In genomic region chr2:72134997-72135800, GRCh38 we compare ENCODE assay signal across 16 cellular contexts. TPM values are rescaled to one million over a fixed set of nuclear protein-coding genes. Genes with fewer than 3 reads are reported as not detected.
"Had no signal": no experiment of that assay in that cellular context is flagged by ENCODE, and none has a peak within 500 bp of the region (broad histone marks: within the 10 kb centered on the region; RNA-seq: fewer than 3 reads in every experiment).

No MANE protein-coding gene starts in this region.

- DNase-seq: activated CD4-positive, alpha-beta memory T cell treated with anti-CD3 and anti-CD28 coated beads, Interleukin-2, amount 10 ng/mL, durations not matched to agents 7 days and 5 days; activated CD4-positive, alpha-beta T cell treated with anti-CD3 and anti-CD28 coated beads for 36 hours; activated CD8-positive, alpha-beta memory T cell treated with anti-CD3 and anti-CD28 coated beads, Interleukin-2, amount 10 ng/mL, durations not matched to agents 7 days and 5 days; activated naive CD4-positive, alpha-beta T cell treated with anti-CD3 and anti-CD28 coated beads, Interleukin-2, amount 50 U/mL, for 16 hours; effector CD8-positive, alpha-beta T cell; hippocampal formation; mammary epithelial cell; stimulated activated CD8-positive, alpha-beta memory T cell treated with anti-CD3 and anti-CD28 coated beads, Interleukin-4, amount 100 ng/mL, for 48 hours; stimulated activated naive CD4-positive, alpha-beta T cell; thyroid gland; WERI-Rb-1 had no signal

- H3K27ac ChIP-seq: ascending aorta, neural progenitor cell, ovary, WERI-Rb-1 had no signal

- H3K36me3 ChIP-seq: neural progenitor cell, ovary, WERI-Rb-1 had no signal

- H3K4me3 ChIP-seq: ascending aorta, neural progenitor cell, ovary, thyroid gland had no signal

- H3K27me3 ChIP-seq: ascending aorta, ovary, thyroid gland had no signal

- ATAC-seq: activated CD4-positive, alpha-beta T cell treated with anti-CD3 and anti-CD28 coated beads for 36 hours; activated CD8-positive, alpha-beta memory T cell treated with anti-CD3 and anti-CD28 coated beads, Interleukin-2, amount 10 ng/mL, durations not matched to agents 7 days and 5 days; activated T-helper 17 cell treated with anti-CD3 and anti-CD28 coated beads, Interleukin-2, amount 50 U/mL, for 72 hours had no signal

- H3K9me3 ChIP-seq: ascending aorta, ovary, thyroid gland had no signal

RNA-seq across cellular contexts. Expression of gene CYP26B1, which starts 12.5 kb away (rescaled TPM):
- total RNA-seq: activated CD4-positive, alpha-beta memory T cell treated with anti-CD3 and anti-CD28 coated beads, Interleukin-2, amount 10 ng/mL, durations not matched to agents 7 days and 5 days; activated CD4-positive, alpha-beta T cell treated with anti-CD3 and anti-CD28 coated beads for 36 hours; activated CD8-positive, alpha-beta memory T cell treated with anti-CD3 and anti-CD28 coated beads, Interleukin-2, amount 10 ng/mL, durations not matched to agents 7 days and 5 days; T-helper 2 cell treated with Interferon-gamma antibody and Interleukin-4, amounts not matched to agents 100 ng/mL and 5 ng/mL, for 36 hours had no signal
